In the genomic region with DNA sequence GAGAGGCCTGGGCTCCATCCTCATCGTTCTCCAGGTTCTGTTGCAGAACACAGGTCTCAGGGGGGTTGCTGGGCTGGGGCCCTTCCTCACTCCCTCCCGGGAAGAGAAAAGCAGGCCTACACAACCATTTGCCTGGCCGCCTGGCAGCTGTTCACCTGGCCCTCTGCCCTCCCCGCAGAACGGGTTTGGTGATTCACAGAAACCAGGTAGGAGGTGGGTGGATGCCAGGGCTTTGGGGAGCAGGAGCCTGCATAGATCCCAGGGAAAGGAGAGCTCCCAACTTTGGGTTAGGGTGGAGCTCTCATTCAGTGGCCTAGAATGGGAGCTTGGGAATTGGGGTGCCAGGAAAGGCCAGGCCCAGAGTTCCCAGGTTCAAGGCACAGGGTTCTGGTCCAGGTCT, we compare ENCODE assay signal across 1 cellular context.
TF ChIP-seq lines count a peak whose summit lies in the region.

No MANE protein-coding gene starts in this region.

TF ChIP-seq in endothelial cell of umbilical vein, 7 proteins besides CTCF, POLR2A, EP300 and RAD21:
- no peak for TF ChIP-seq JUN (IDR thresholded peaks at IDR 0.05; ENCODE audit: borderline replicate concordance, insufficient read depth, insufficient read length, low read depth)
- TF ChIP-seq FOS (IDR thresholded peaks at IDR 0.05; ENCODE audit: borderline replicate concordance, insufficient read depth, low read length): no peak
- TF ChIP-seq MYC (IDR thresholded peaks at IDR 0.05; ENCODE audit: low read depth, low read length): no peak
- TF ChIP-seq EZH2 (IDR thresholded peaks at IDR 0.05; ENCODE audit: borderline replicate concordance, low read depth, low read length, severe bottlenecking): no peak
- no peak for TF ChIP-seq GATA2 (IDR thresholded peaks at IDR 0.05; ENCODE audit: insufficient read depth, insufficient read length, low read depth, low read length)
- no peak for TF ChIP-seq POLR2AphosphoS5 (IDR thresholded peaks at IDR 0.05; ENCODE audit: insufficient read depth, low read depth, low read length)
- TF ChIP-seq, protein P1, sequence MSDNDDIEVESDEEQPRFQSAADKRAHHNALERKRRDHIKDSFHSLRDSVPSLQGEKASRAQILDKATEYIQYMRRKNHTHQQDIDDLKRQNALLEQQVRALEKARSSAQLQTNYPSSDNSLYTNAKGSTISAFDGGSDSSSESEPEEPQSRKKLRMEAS (IDR thresholded peaks at IDR 0.05; ENCODE audit: insufficient read depth, insufficient read length): no peak
